In genomic region chr19:2451741-2452140, GRCh38 we compare ENCODE assay signal across 31 cellular contexts.
"Had no signal": no experiment of that assay in that cellular context is flagged by ENCODE, and none has a peak within 500 bp of the region (broad histone marks: within the 10 kb centered on the region; RNA-seq: fewer than 3 reads in every experiment).

No MANE protein-coding gene starts in this region.

- H3K4me2 ChIP-seq: KMS-11, SK-N-SH had no signal

- H3K9ac ChIP-seq: KMS-11, SK-N-SH had no signal

- H3K27ac Mint-ChIP-seq: activated CD4-positive, alpha-beta T cell treated with anti-CD3 and anti-CD28 coated beads, Interleukin-2, amount 10 ng/mL, durations not matched to agents 24 days and 14 days; activated CD8-positive, alpha-beta T cell treated with anti-CD3 and anti-CD28 coated beads for 36 hours; activated naive CD4-positive, alpha-beta T cell treated with anti-CD3 and anti-CD28 coated beads for 36 hours; activated T-cell treated with anti-CD3 and anti-CD28 coated beads, Interleukin-2, amount 50 U/mL, for 24 hours; T-helper 1 cell treated with Interleukin-12 subunit alpha and Interleukin-12 subunit beta and Interleukin-4 antibody, amounts not matched to agents 30 μg/mL and 1 μg/mL, for 36 hours; T-helper 2 cell treated with Interferon-gamma antibody and Interleukin-4, amounts not matched to agents 5 μg/mL and 100 μg/mL, for 36 hours had no signal

- H3K27me3 Mint-ChIP-seq: activated CD4-positive, alpha-beta T cell treated with anti-CD3 and anti-CD28 coated beads, Interleukin-2, amount 10 ng/mL, durations not matched to agents 24 days and 14 days; activated CD8-positive, alpha-beta T cell treated with anti-CD3 and anti-CD28 coated beads for 36 hours; activated T-cell treated with anti-CD3 and anti-CD28 coated beads, Interleukin-2, amount 50 U/mL, for 24 hours had no signal

- H3K36me3 ChIP-seq: adrenal gland, breast epithelium had no signal

- H3K4me3 ChIP-seq: adrenal gland, body of pancreas, breast epithelium, SJSA1 had no signal

- ATAC-seq: activated CD8-positive, alpha-beta T cell treated with anti-CD3 and anti-CD28 coated beads for 36 hours; activated naive CD4-positive, alpha-beta T cell treated with anti-CD3 and anti-CD28 coated beads, Interleukin-2, amount 50 U/mL, for 72 hours; body of pancreas had no signal

- H3K9me3 Mint-ChIP-seq: activated CD4-positive, alpha-beta T cell treated with anti-CD3 and anti-CD28 coated beads, Interleukin-2, amount 10 ng/mL, durations not matched to agents 24 days and 14 days; activated CD8-positive, alpha-beta T cell treated with anti-CD3 and anti-CD28 coated beads for 36 hours; activated naive CD4-positive, alpha-beta T cell treated with anti-CD3 and anti-CD28 coated beads for 36 hours; activated naive CD4-positive, alpha-beta T cell treated with anti-CD3 and anti-CD28 coated beads, Interleukin-2, amount 50 U/mL, for 72 hours; activated T-cell treated with anti-CD3 and anti-CD28 coated beads, Interleukin-2, amount 50 U/mL, for 24 hours; T-helper 1 cell treated with Interleukin-12 subunit alpha and Interleukin-12 subunit beta and Interleukin-4 antibody, amounts not matched to agents 30 μg/mL and 1 μg/mL, for 36 hours; T-helper 2 cell treated with Interferon-gamma antibody and Interleukin-4, amounts not matched to agents 5 μg/mL and 100 μg/mL, for 36 hours had no signal

- DNase-seq: activated CD4-positive, alpha-beta T cell treated with anti-CD3 and anti-CD28 coated beads, Interleukin-2, amount 10 ng/mL, durations not matched to agents 24 days and 14 days; activated CD4-positive, alpha-beta T cell treated with anti-CD3 and anti-CD28 coated beads, Interleukin-2, amount 50 U/mL, for 4 hours; activated CD8-positive, alpha-beta T cell treated with anti-CD3 and anti-CD28 coated beads for 36 hours; activated gamma-delta T cell treated with Interleukin-2 at 50 U/mL for 16 hours; activated naive CD4-positive, alpha-beta T cell treated with anti-CD3 and anti-CD28 coated beads for 36 hours; activated T-cell treated with anti-CD3 and anti-CD28 coated beads, Interleukin-2, amount 50 U/mL, for 24 hours; adrenal gland; body of pancreas; caudate nucleus; cerebellar nuclear complex; MM.1S; NCI-H1092 treated with DMSO at 0.1 percent for 48 hours; NCI-H1417; NCI-H146; NCI-H187; NCI-H2029 treated with DMSO at 0.1 percent for 48 hours; NCI-H2107; NCI-H2171; NCI-H510A; NCI-H526; NCI-H748 treated with DMSO at 0.1 percent for 48 hours; NK-92 treated with Interleukin-12 subunit alpha and Interleukin-12 subunit beta, amount 100 ng/mL, for 24 hours; OCI-M1; SHP77 treated with DMSO at 0.1 percent for 48 hours; SK-N-SH had no signal

- H3K4me3 Mint-ChIP-seq: activated CD4-positive, alpha-beta T cell treated with anti-CD3 and anti-CD28 coated beads, Interleukin-2, amount 10 ng/mL, durations not matched to agents 24 days and 14 days; activated CD8-positive, alpha-beta T cell treated with anti-CD3 and anti-CD28 coated beads for 36 hours; activated T-cell treated with anti-CD3 and anti-CD28 coated beads, Interleukin-2, amount 50 U/mL, for 24 hours; T-helper 1 cell treated with Interleukin-12 subunit alpha and Interleukin-12 subunit beta and Interleukin-4 antibody, amounts not matched to agents 30 μg/mL and 1 μg/mL, for 36 hours; T-helper 2 cell treated with Interferon-gamma antibody and Interleukin-4, amounts not matched to agents 5 μg/mL and 100 μg/mL, for 36 hours had no signal

- H3K27ac ChIP-seq: adrenal gland, body of pancreas, breast epithelium, KMS-11, SJSA1 had no signal

- H3K9me3 ChIP-seq: adrenal gland, body of pancreas, breast epithelium, SK-N-SH had no signal

- H3K27me3 ChIP-seq: adrenal gland, body of pancreas, breast epithelium, SJSA1 had no signal
